In the genomic region with DNA sequence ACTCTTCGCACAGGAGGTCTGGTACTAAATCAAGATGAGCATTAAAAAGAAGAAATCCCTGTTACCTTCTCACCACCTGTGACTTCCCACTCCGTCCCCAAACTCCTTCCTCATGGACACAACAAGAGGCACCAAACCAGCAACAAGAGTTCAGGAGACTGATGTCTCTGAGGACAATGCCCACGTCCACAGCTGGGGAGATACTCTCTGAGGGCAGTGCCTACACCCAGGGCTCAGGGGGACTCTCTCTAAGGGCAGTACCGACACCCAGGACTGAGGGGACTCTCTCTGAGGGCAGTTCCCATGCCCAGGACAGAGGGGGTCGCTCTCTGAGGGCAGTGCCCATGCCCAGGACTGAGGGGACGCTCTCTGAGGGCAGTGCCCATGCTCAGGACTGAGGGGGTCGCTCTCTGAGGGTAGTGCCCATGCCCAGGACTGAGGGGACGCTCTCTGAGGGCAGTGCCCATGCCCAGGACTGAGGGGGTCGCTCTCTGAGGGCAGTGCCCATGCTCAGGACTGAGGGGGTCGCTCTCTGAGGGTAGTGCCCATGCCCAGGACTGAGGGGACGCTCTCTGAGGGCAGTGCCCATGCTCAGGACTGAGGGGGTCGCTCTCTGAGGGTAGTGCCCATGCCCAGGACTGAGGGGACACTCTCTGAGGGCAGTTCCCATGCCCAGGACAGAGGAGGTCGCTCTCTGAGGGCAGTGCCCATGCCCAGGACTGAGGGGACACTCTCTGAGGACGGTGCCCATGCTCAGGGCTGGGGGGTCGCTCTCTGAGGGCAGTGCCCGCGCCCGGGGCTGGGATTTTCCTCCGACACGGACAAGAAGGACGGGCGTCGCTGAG, we compare ENCODE assay signal across 8 cellular contexts. TPM values are rescaled to one million over a fixed set of nuclear protein-coding genes. Genes with fewer than 3 reads are reported as not detected.
A peak's percentile ranks its signal among the peaks of the same experiment; 100 is the strongest.
DNase-seq lines count a peak whose midpoint lies in the region; ATAC-seq and TF ChIP-seq lines count a peak whose summit lies in the region.
"Not testable (repeated sequence)": the region's sequence is repeated elsewhere in the genome, so short reads cannot be mapped to it uniquely, and the experiment has no call there.

No MANE protein-coding gene starts in this region.

- BruUV-seq in PC-9 (replicated peaks; lab: Mats Ljungman, UMichigan) = TSS peak; percentile 36

- H3F3A ChIP-seq in PC-9 (ENCODE audit: insufficient read depth, low read depth) = not testable (repeated sequence)

- H2AFZ ChIP-seq in PC-9 = peak overlapping the region; percentile 92

- H3K79me2 ChIP-seq in PC-9 (ENCODE audit: low read depth) = peaks cover 62% of the 10 kb centered on the region

- not testable (repeated sequence) for DNase-seq in AG04449 (ENCODE audit: low read depth, low spot score); PC-9; iPS DF 6.9 (ENCODE audit: low read depth, low spot score); naive thymus-derived CD8-positive, alpha-beta T cell

- H3K27ac ChIP-seq in HEK293 (ENCODE audit: extremely low read depth, low read depth, low read length) (peak overlapping the region; percentile 65; the same call in 1 of the 2 replicates), PC-9 (peak overlapping the region; percentile 27; the same call in 1 of the 2 replicates), duodenal mucosa (ENCODE audit: low read depth, low read length) (peak overlapping the region; percentile 81)
- not testable (repeated sequence) for H3K27ac ChIP-seq in iPS DF 6.9 (ENCODE audit: low read length)

- H3K27ac Mint-ChIP-seq in activated T-helper 17 cell treated with anti-CD3 and anti-CD28 coated beads, Interleukin-2, amount 50 U/mL, for 72 hours = peak overlapping the region; percentile 25
- peak overlapping the region in 8 of 10 donors; percentile 12 to 90 (median 69) for H3K27ac Mint-ChIP-seq in naive thymus-derived CD8-positive, alpha-beta T cell
- H3K27ac Mint-ChIP-seq in stimulated activated memory B cell treated with anti-CD40 and anti-IgM and Interleukin-4, amounts not matched to agents 10 μg/mL and 1 μg/mL and 100 μg/mL, for 72 hours = peak overlapping the region; percentile 96

- H3K9me2 ChIP-seq in PC-9 (ENCODE audit: insufficient read depth) = not testable (repeated sequence)

- H4K20me1 ChIP-seq in PC-9 (ENCODE audit: insufficient read depth) = not testable (repeated sequence)

- H3K27me3 ChIP-seq in PC-9 (ENCODE audit: insufficient read depth, low read depth); duodenal mucosa (ENCODE audit: control insufficient read depth in 1 of 2, insufficient read depth in 2 of 2, low read length in 2 of 2); iPS DF 6.9 (ENCODE audit: control insufficient read depth, insufficient read depth, low read length): not testable (repeated sequence)

- CTCF ChIA-PET in AG04449 (lab: Yijun Ruan, JAX) (interaction anchor here (0.9 to 2.9 kb wide), 4 partner anchors 8 to 273 kb away, joined by 3 to 17 read pairs (median 8); no protein-coding TSS in a partner anchor), HEK293 (lab: Yijun Ruan, JAX) (interaction anchor here (0.8 kb wide), 1 partner anchor 158 kb away, joined by 3 read pairs; no protein-coding TSS in a partner anchor), PC-9 (lab: Charles Lee) (interaction anchor here (1.2 kb wide), 1 partner anchor 273 kb away, joined by 5 read pairs; no protein-coding TSS in a partner anchor)

- H3K9me3 ChIP-seq in HEK293 (ENCODE audit: control insufficient read depth, insufficient read depth, low read depth, low read length); PC-9 (ENCODE audit: insufficient read depth, low read depth); duodenal mucosa (ENCODE audit: control insufficient read depth in 1 of 2, low read length in 2 of 2); iPS DF 6.9 (ENCODE audit: control insufficient read depth, insufficient read depth, low read length): not testable (repeated sequence)

- peaks cover 45% of the 10 kb centered on the region for H3K36me3 Mint-ChIP-seq in activated T-helper 17 cell treated with anti-CD3 and anti-CD28 coated beads, Interleukin-2, amount 50 U/mL, for 72 hours (ENCODE audit: low read depth)
- not testable (repeated sequence) for H3K36me3 Mint-ChIP-seq in naive thymus-derived CD8-positive, alpha-beta T cell
- H3K36me3 Mint-ChIP-seq in stimulated activated memory B cell treated with anti-CD40 and anti-IgM and Interleukin-4, amounts not matched to agents 10 μg/mL and 1 μg/mL and 100 μg/mL, for 72 hours = peaks cover 13% of the 10 kb centered on the region

- H3K36me3 ChIP-seq in HEK293 (ENCODE audit: control insufficient read depth in 2 of 2, insufficient read depth in 1 of 2, low read length in 2 of 2) (peaks cover 0 to 41% of the 10 kb centered on the region in 2 experiments; a peak in 2 of 3 replicates), PC-9 (ENCODE audit: low read depth) (peaks cover 19% of the 10 kb centered on the region; the same call in 1 of the 2 replicates)
- H3K36me3 ChIP-seq in duodenal mucosa (ENCODE audit: control insufficient read depth in 1 of 2, insufficient read depth in 2 of 2, low read length in 2 of 2); iPS DF 6.9 (ENCODE audit: control insufficient read depth, insufficient read depth, low read length): not testable (repeated sequence)

- peak overlapping the region; percentile 82 for H3K4me3 Mint-ChIP-seq in activated T-helper 17 cell treated with anti-CD3 and anti-CD28 coated beads, Interleukin-2, amount 50 U/mL, for 72 hours
- H3K4me3 Mint-ChIP-seq in naive thymus-derived CD8-positive, alpha-beta T cell = peak overlapping the region; percentile 62 to 98 (median 88)
- H3K4me3 Mint-ChIP-seq in stimulated activated memory B cell treated with anti-CD40 and anti-IgM and Interleukin-4, amounts not matched to agents 10 μg/mL and 1 μg/mL and 100 μg/mL, for 72 hours = peak overlapping the region; percentile 93

- H3K4me1 ChIP-seq in HEK293 (ENCODE audit: control insufficient read depth, insufficient read depth, low read length); iPS DF 6.9 (ENCODE audit: control insufficient read depth, insufficient read depth, low read length): not testable (repeated sequence)
- H3K4me1 ChIP-seq in PC-9 (replicated peaks; ENCODE audit: insufficient read depth) (peaks cover 23% of the 10 kb centered on the region), duodenal mucosa (ENCODE audit: control insufficient read depth in 1 of 2, insufficient read depth in 2 of 2, low read length in 2 of 2) (peaks cover 15% of the 10 kb centered on the region in 2 donors)

- not testable (repeated sequence) for ATAC-seq in activated T-helper 17 cell treated with anti-CD3 and anti-CD28 coated beads, Interleukin-2, amount 50 U/mL, for 72 hours (replicated peaks); naive thymus-derived CD8-positive, alpha-beta T cell; stimulated activated memory B cell treated with anti-CD40 and anti-IgM and Interleukin-4, amounts not matched to agents 10 μg/mL and 1 μg/mL and 100 μg/mL, for 72 hours

- POLR2A ChIA-PET in AG04449 (lab: Yijun Ruan, JAX) (interaction anchor here (1.3 kb wide), 1 partner anchor 160 kb away, joined by 6 read pairs; no protein-coding TSS in a partner anchor), HEK293 (lab: Yijun Ruan, JAX) (interaction anchor here (0.8 to 1.7 kb wide), 11 partner anchors 8 to 181 kb away, joined by 3 to 10 read pairs (median 4); partner anchors contain the start of gene ESYT2), PC-9 (lab: Charles Lee; ENCODE audit: unreplicated experiment) (interaction anchor here (0.5 to 0.8 kb wide), 6 partner anchors 15 to 203 kb away, joined by 3 to 12 read pairs (median 4); no protein-coding TSS in a partner anchor)
- POLR2A ChIA-PET in naive thymus-derived CD8-positive, alpha-beta T cell (lab: Charles Lee) = interaction anchor here (0.9 to 2.3 kb wide), 8 partner anchors 79 to 273 kb away, joined by 3 to 18 read pairs (median 4); partner anchors contain the start of genes DYNC2I1 and ESYT2

- H3K9ac ChIP-seq in duodenal mucosa (ENCODE audit: low read depth in 1 of 2, low read length in 2 of 2) = peak overlapping the region; percentile 74 to 77

- no CpG with 5 or more reads among the region's 23 CpGs for WGBS in iPS DF 6.9 (ENCODE audit: insufficient coverage, insufficient read length)

- intact Hi-C loops in PC-9 (cut with micrococcal nuclease; ENCODE audit: unreplicated experiment) = loop anchor here (1.0 to 5.0 kb wide), 6 partner anchors 36 to 273 kb away; partner anchors contain the start of genes DYNC2I1 and ESYT2

- peak overlapping the region; percentile 73 for H3K4me2 ChIP-seq in PC-9

- TF ChIP-seq CTCF in AG04449 (IDR thresholded peaks at IDR 0.05; ENCODE audit: insufficient read depth, low read length, missing control alignments); HEK293 (tag by site-specific recombination; IDR thresholded peaks at IDR 0.05); PC-9 (conservative IDR thresholded peaks at IDR 0.05): not testable (repeated sequence)

- not testable (repeated sequence) for H3K9me3 Mint-ChIP-seq in activated T-helper 17 cell treated with anti-CD3 and anti-CD28 coated beads, Interleukin-2, amount 50 U/mL, for 72 hours; naive thymus-derived CD8-positive, alpha-beta T cell; stimulated activated memory B cell treated with anti-CD40 and anti-IgM and Interleukin-4, amounts not matched to agents 10 μg/mL and 1 μg/mL and 100 μg/mL, for 72 hours

- H3K4me1 Mint-ChIP-seq in activated T-helper 17 cell treated with anti-CD3 and anti-CD28 coated beads, Interleukin-2, amount 50 U/mL, for 72 hours = peaks cover 32% of the 10 kb centered on the region
- peaks cover 12 to 21% (median 17%) of the 10 kb centered on the region in 4 donors for H3K4me1 Mint-ChIP-seq in naive thymus-derived CD8-positive, alpha-beta T cell
- peaks cover 24% of the 10 kb centered on the region for H3K4me1 Mint-ChIP-seq in stimulated activated memory B cell treated with anti-CD40 and anti-IgM and Interleukin-4, amounts not matched to agents 10 μg/mL and 1 μg/mL and 100 μg/mL, for 72 hours

- H3K27me3 Mint-ChIP-seq in activated T-helper 17 cell treated with anti-CD3 and anti-CD28 coated beads, Interleukin-2, amount 50 U/mL, for 72 hours; naive thymus-derived CD8-positive, alpha-beta T cell; stimulated activated memory B cell treated with anti-CD40 and anti-IgM and Interleukin-4, amounts not matched to agents 10 μg/mL and 1 μg/mL and 100 μg/mL, for 72 hours: not testable (repeated sequence)

- H3K4me3 ChIP-seq in AG04449 (ENCODE audit: low read depth, low read length) = peak overlapping the region; percentile 94
- peak overlapping the region; percentile 95 for H3K4me3 ChIP-seq in HEK293 (ENCODE audit: low read depth, low read length)
- peak overlapping the region; percentile 70 for H3K4me3 ChIP-seq in PC-9
- peak overlapping the region; percentile 91 to 93 for H3K4me3 ChIP-seq in duodenal mucosa (ENCODE audit: low read depth in 1 of 2, low read length in 2 of 2)
- H3K4me3 ChIP-seq in iPS DF 6.9 (ENCODE audit: low read length) = peak overlapping the region; percentile 63

RNA-seq across cellular contexts. Expression of gene NCAPG2, which starts 0.7 kb away (rescaled TPM):
- 99.5 and 124 TPM in 2 replicates for total RNA-seq in PC-9 (2021)
- total RNA-seq in activated T-helper 17 cell treated with anti-CD3 and anti-CD28 coated beads, Interleukin-2, amount 50 U/mL, for 72 hours = 100 to 1,000 TPM; 129 to 141 TPM
- total RNA-seq in naive thymus-derived CD8-positive, alpha-beta T cell = 1 to 10 TPM; 6.7 to 7.7 TPM
- 1 to 10 TPM; 2.4 to 3.7 (median 2.6) TPM for polyA plus RNA-seq in naive thymus-derived CD8-positive, alpha-beta T cell

Comparison
In these comparisons a context has a peak if more than half of its experiments do, and no peak if none do; other contexts are left out.
1. H3K27ac Mint-ChIP-seq: peak in every context shown above with its lines; median percentile 96 in stimulated activated memory B cell treated with anti-CD40 and anti-IgM and Interleukin-4, amounts not matched to agents 10 μg/mL and 1 μg/mL and 100 μg/mL, for 72 hours; 69 in naive thymus-derived CD8-positive, alpha-beta T cell; 25 in activated T-helper 17 cell treated with anti-CD3 and anti-CD28 coated beads, Interleukin-2, amount 50 U/mL, for 72 hours.
2. RNA of gene NCAPG2, which starts 0.7 kb away (total RNA-seq): 129 to 141 TPM in activated T-helper 17 cell treated with anti-CD3 and anti-CD28 coated beads, Interleukin-2, amount 50 U/mL, for 72 hours and 99.5 to 124 TPM in PC-9; 6.7 to 7.7 TPM in naive thymus-derived CD8-positive, alpha-beta T cell; every median in the first group is over 10 times any median in the second.
3. Peak in every context shown above with its lines, with median percentiles within 50 percentile points of each other: H3K4me3 ChIP-seq and H3K4me3 Mint-ChIP-seq.